ENCODE assay signal across 12 cellular contexts in the genomic region with DNA sequence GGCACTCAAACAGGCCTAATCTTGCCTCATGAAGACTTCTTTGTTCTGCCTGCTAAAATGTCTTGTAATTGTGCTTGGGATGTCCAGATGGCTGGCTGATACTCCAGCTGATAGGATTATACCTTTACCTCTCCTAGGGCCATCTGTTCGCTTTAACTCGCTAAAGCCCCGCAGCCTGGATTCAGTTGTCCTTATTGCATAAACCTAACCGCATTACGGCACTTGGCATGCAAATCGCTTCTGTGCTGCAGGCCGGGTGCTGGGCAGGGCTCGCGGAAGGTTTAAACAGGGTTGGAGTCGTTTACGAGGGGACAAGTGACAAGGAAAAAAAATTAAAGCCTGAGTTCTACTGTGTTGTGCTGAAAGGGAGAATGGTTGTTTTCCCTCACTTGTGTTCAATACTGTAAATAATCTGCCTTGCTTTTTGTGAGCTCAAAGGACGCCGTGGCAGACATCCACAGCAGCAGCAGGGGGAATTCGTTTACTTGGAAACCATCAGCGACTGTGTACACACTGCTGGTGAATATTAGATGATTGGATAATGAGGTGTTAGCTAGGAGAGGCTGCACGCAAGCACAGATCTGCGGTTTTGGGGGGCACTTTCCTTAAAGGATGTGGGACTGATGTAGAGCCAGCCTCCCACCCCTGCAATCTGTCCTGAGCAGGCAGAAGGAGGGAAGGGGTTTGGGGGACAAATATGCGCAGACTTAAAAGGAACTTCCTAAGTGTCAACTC.
A peak's percentile ranks its signal among the peaks of the same experiment; 100 is the strongest.
DNase-seq lines count a peak whose midpoint lies in the region; ATAC-seq, FAIRE-seq and TF ChIP-seq lines count a peak whose summit lies in the region.
"Had no signal": no experiment of that assay in that cellular context is flagged by ENCODE, and none has a peak within 500 bp of the region (broad histone marks: within the 10 kb centered on the region; RNA-seq: fewer than 3 reads in every experiment).

No MANE protein-coding gene starts in this region.

- H3K27ac ChIP-seq in small intestine (ENCODE audit: low read depth in 1 of 2, low read length in 1 of 2) = no peak overlapping the region
- H3K27ac ChIP-seq: coronary artery had no signal

- H3K9me3 ChIP-seq in small intestine (ENCODE audit: control insufficient read depth, low read depth) = no peaks in the 10 kb centered on the region

- DNase-seq in NCI-H187 treated with DMSO at 0.1 percent for 48 hours (lab: John Stamatoyannopoulos, UW) (peak; percentile 1), NCI-H187 (lab: John Stamatoyannopoulos, UW) (no peak), NCI-H526 (lab: John Stamatoyannopoulos, UW) (peak; percentile 90 to 93), fibroblast of gingiva (ENCODE audit: low read depth) (peak; percentile 7), small intestine (peak; percentile 2), GM20000 (ENCODE audit: low spot score) (no peak), epidermal melanocyte (ENCODE audit: insufficient read length, low spot score) (no peak)
- DNase-seq: 8988T; activated T-cell treated with anti-CD3 and anti-CD28 coated beads, Interleukin-2, amount 50 U/mL, for 24 hours; MM.1S had no signal

- TF ChIP-seq CTCF in GM20000 (IDR thresholded peaks at IDR 0.05; ENCODE audit: extremely low read depth, missing control alignments) = no peak

- H3K4me3 ChIP-seq in small intestine (ENCODE audit: low read depth in 1 of 2, low read length in 2 of 2) = no peak overlapping the region
- H3K4me3 ChIP-seq: coronary artery had no signal

- no peak for FAIRE-seq in small intestine (lab: Jason Lieb, UNC)

- no peaks in the 10 kb centered on the region for H3K36me3 ChIP-seq in small intestine (ENCODE audit: control insufficient read depth in 2 of 2, insufficient read depth in 2 of 2, low read length in 2 of 2)

- WGBS in small intestine, 3 donors = 17 to 42% (median 20%) methylated on average over 18 of the region's 18 CpGs

- no peak for ATAC-seq in HG02973 (IDR thresholded peaks at IDR 0.05; ENCODE audit: unreplicated experiment)

- H3K4me1 ChIP-seq in small intestine (ENCODE audit: control insufficient read depth in 2 of 2, insufficient read depth in 1 of 2, low read depth in 1 of 2, low read length in 1 of 2) = no peaks in the 10 kb centered on the region

- H3K27me3 ChIP-seq in small intestine (ENCODE audit: control insufficient read depth in 2 of 2, insufficient read depth in 2 of 2, low read length in 2 of 2) = no peaks in the 10 kb centered on the region

Comparison
In these comparisons a context has a peak if more than half of its experiments do, and no peak if none do; other contexts are left out.
1. DNase-seq: peak in NCI-H187 treated with DMSO at 0.1 percent for 48 hours (single experiment), NCI-H526 (2 of 2), fibroblast of gingiva (single experiment) and small intestine (single experiment); none in NCI-H187 (0 of 2), GM20000 (single experiment) and epidermal melanocyte (single experiment).